ENCODE assay signal across 8 cellular contexts in the genomic region with DNA sequence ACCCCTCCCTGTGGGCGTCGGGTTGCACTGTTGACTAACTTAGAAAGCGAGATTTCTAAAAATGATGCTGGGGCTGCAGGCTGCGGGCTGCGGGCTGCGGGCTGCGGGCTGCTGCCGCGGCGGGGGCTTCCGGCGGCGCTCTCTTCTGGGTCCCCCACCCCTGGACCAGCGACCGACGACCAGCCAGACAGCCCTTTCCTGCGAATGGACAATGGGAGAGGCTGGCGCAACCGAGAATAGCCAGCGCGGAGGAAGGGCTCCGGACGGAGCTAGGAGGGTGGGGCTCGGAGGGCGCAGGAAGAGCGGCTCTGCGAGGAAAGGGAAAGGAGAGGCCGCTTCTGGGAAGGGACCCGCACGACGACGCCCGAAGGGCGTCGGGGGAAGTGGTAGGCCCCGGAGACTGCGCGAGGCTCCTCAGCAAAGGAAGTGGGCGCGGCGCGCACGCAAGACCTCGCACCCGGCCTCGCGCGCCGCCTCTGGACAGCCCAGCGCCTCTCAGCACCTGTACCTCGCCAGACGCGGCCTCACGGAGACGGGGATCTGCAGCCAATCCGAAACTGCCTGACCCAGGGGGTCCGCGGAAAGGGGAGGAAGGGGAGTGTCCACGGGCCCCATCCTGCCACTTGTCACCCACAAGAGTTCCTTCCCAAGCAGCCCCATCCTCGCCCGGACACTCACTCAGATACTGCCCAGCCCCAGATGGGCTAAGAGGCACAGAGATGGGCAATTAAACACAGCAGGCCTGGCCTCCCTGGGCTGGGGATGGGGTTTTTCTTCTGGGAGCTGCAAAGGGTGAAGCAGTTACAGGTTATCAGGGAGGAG.
A peak's percentile ranks its signal among the peaks of the same experiment; 100 is the strongest.
DNase-seq lines count a peak whose midpoint lies in the region; ATAC-seq, FAIRE-seq and TF ChIP-seq lines count a peak whose summit lies in the region.

No MANE protein-coding gene starts in this region.

- H3K36me3 ChIP-seq in liver (ENCODE audit: control insufficient read depth in 4 of 4, insufficient read depth in 3 of 4, low read depth in 1 of 4, low read length in 3 of 4), result no peaks in the 10 kb centered on the region
- no peaks in the 10 kb centered on the region for H3K36me3 ChIP-seq in HepG2 (replicated peaks in 1 of 2; ENCODE audit: control insufficient read depth in 1 of 2, insufficient read depth in 2 of 2, low read length in 2 of 2)
- H3K36me3 ChIP-seq in colonic mucosa, result no peaks in the 10 kb centered on the region
- no peaks in the 10 kb centered on the region for H3K36me3 ChIP-seq in lung (ENCODE audit: control insufficient read depth in 2 of 2, insufficient read depth in 2 of 2, low read length in 2 of 2)

- peak; percentile 13 to 35 for TF ChIP-seq RAD21 in liver (IDR thresholded peaks at IDR 0.05)
- TF ChIP-seq RAD21 in HepG2 (CRISPR knock-in tag; IDR thresholded peaks at IDR 0.05), result no peak

- no peak for DNase-seq in HepG2 (ENCODE audit: low spot score)
- DNase-seq in activated B cell treated with CpG ODN at 0.5 μM for 24 hours, result peak; percentile 44
- peak; percentile 60 for DNase-seq in colonic mucosa
- DNase-seq in lung (ENCODE audit: low spot score), result peak; percentile 49
- peak; percentile 40 for DNase-seq in stimulated activated CD8-positive, alpha-beta memory T cell treated with anti-CD3 and anti-CD28 coated beads, Interleukin-12 subunit alpha, Interleukin-12 subunit beta, amount 100 ng/mL, for 24 hours (ENCODE audit: extremely low read depth)
- no peak for DNase-seq in NCI-H2196 treated with DMSO at 0.1 percent for 48 hours (lab: John Stamatoyannopoulos, UW; ENCODE audit: unreplicated experiment)

- peak overlapping the region; percentile 79 for H3K27ac Mint-ChIP-seq in activated B cell treated with CpG ODN at 0.5 μM for 24 hours

- TF ChIP-seq POLR2A in HepG2 (IDR thresholded peaks at IDR 0.05; ENCODE audit: insufficient read depth in 1 of 2, low read depth in 2 of 2, low read length in 2 of 2), result no peak

- H3K9ac ChIP-seq in liver (ENCODE audit: low read depth in 1 of 2, low read length in 2 of 2) (no peak overlapping the region), HepG2 (ENCODE audit: insufficient read depth, low read depth, low read length) (no peak overlapping the region), colonic mucosa (ENCODE audit: low read depth in 2 of 2, low read length in 2 of 2) (peak overlapping the region in 1 of 2 donors; percentile 44)

- ATAC-seq in HepG2 (no peak), HG03139 (IDR thresholded peaks at IDR 0.05; ENCODE audit: unreplicated experiment) (peak; percentile 44), activated B cell treated with CpG ODN at 0.5 μM for 24 hours (ENCODE audit: low read depth) (peak; percentile 88), lung (ENCODE audit: insufficient read depth, low FRiP score) (peak; percentile 69)

- in situ Hi-C loops in HepG2 (cut with HindIII; ENCODE audit: extremely low pct_ligation_motif_present, low pct_unique_long_range_greater_than_20kb), result no loop called here

- no peaks in the 10 kb centered on the region for H4K20me1 ChIP-seq in HepG2 (ENCODE audit: insufficient read depth, low read length)

- H3K27me3 ChIP-seq in liver (ENCODE audit: control insufficient read depth in 4 of 4, insufficient read depth in 4 of 4, low read length in 3 of 4), result peaks cover 0 to 3% (median 0%) of the 10 kb centered on the region in 4 donors
- H3K27me3 ChIP-seq in HepG2 (ENCODE audit: control insufficient read depth in 1 of 2, insufficient read depth in 2 of 2, low read length in 2 of 2), result peaks cover 0 to 20% of the 10 kb centered on the region in 2 experiments; a peak in 1 of 5 replicates
- no peaks in the 10 kb centered on the region for H3K27me3 ChIP-seq in colonic mucosa
- H3K27me3 ChIP-seq in lung (ENCODE audit: control insufficient read depth, insufficient read depth), result no peaks in the 10 kb centered on the region

- peaks cover 0 to 11% (median 2%) of the 10 kb centered on the region in 4 donors for H3K4me1 ChIP-seq in liver (ENCODE audit: control insufficient read depth in 4 of 4, insufficient read depth in 4 of 4, low read length in 3 of 4)
- H3K4me1 ChIP-seq in HepG2 (ENCODE audit: insufficient read depth, low read length), result peaks cover 4% of the 10 kb centered on the region
- H3K4me1 ChIP-seq in colonic mucosa, result no peaks in the 10 kb centered on the region
- H3K4me1 ChIP-seq in lung (ENCODE audit: control insufficient read depth in 2 of 2, insufficient read depth in 2 of 2, low read length in 2 of 2), result peaks cover 0 to 28% of the 10 kb centered on the region in 2 donors

- H3K4me1 Mint-ChIP-seq in activated B cell treated with CpG ODN at 0.5 μM for 24 hours, result peaks cover 66% of the 10 kb centered on the region

- peak overlapping the region; percentile 82 for H3K4me3 Mint-ChIP-seq in activated B cell treated with CpG ODN at 0.5 μM for 24 hours

- no peak overlapping the region for H2AFZ ChIP-seq in HepG2 (ENCODE audit: low read length)

- no peaks in the 10 kb centered on the region for H3K9me3 Mint-ChIP-seq in activated B cell treated with CpG ODN at 0.5 μM for 24 hours

- H3K27ac ChIP-seq in liver (ENCODE audit: low read depth in 1 of 2, low read length in 2 of 2) (peak overlapping the region in 1 of 2 donors; percentile 14), HepG2 (ENCODE audit: extremely low read length, insufficient read depth, low read length) (no peak overlapping the region), colonic mucosa (peak overlapping the region; percentile 21), lung (ENCODE audit: low read depth in 1 of 2, low read length in 1 of 2) (peak overlapping the region; percentile 4 to 52)

- H3K4me3 ChIP-seq in liver (ENCODE audit: low read depth in 1 of 3, low read length in 3 of 3) (peak overlapping the region in 1 of 3 donors; percentile 18), HepG2 (replicated peaks in 1 of 3; ENCODE audit: insufficient read depth in 1 of 3, low read depth in 2 of 3, low read length in 3 of 3) (no peak overlapping the region), colonic mucosa (peak overlapping the region; percentile 27), lung (peak overlapping the region; percentile 3)

- H3K4me2 ChIP-seq in HepG2 (ENCODE audit: low read depth, low read length), result no peak overlapping the region

- no peaks in the 10 kb centered on the region for H3K79me2 ChIP-seq in HepG2 (ENCODE audit: insufficient read depth, low read length)

- no peaks in the 10 kb centered on the region for H3K27me3 Mint-ChIP-seq in activated B cell treated with CpG ODN at 0.5 μM for 24 hours

- H3K9me3 ChIP-seq in liver (ENCODE audit: control insufficient read depth in 4 of 4, low read length in 3 of 4) (no peaks in the 10 kb centered on the region), HepG2 (ENCODE audit: low read length) (no peaks in the 10 kb centered on the region), colonic mucosa (no peaks in the 10 kb centered on the region), lung (ENCODE audit: control insufficient read depth in 2 of 2, insufficient read depth in 1 of 2, low read length in 1 of 2) (peaks cover 0 to 4% of the 10 kb centered on the region in 2 donors)

- CTCF ChIA-PET in HepG2 (lab: Yijun Ruan, JAX; ENCODE audit: low intra/inter-chr PET ratio, low total read pairs), result no interaction called here
- CTCF ChIA-PET in activated B cell treated with CpG ODN at 0.5 μM for 24 hours (lab: Charles Lee), result no interaction called here

- TF ChIP-seq EP300 in HepG2 (IDR thresholded peaks at IDR 0.05; ENCODE audit: low read depth in 2 of 2, low read length in 2 of 2), result no peak
- TF ChIP-seq EP300 in HepG2 (CRISPR knock-in tag; IDR thresholded peaks at IDR 0.05; ENCODE audit: borderline replicate concordance), result no peak

- 19% methylated on average over 61 of the region's 61 CpGs for WGBS in liver
- WGBS in HepG2 (ENCODE audit: low lambda C conversion rate), result 80% methylated on average over 54 of the region's 61 CpGs
- WGBS in lung, 2 donors, result 2 to 4% methylated on average over 55 to 61 of the region's 61 CpGs

- TF ChIP-seq CTCF in liver (IDR thresholded peaks at IDR 0.05; ENCODE audit: low read depth, low read length, missing input control) (no peak), HepG2 (CRISPR knock-in tag; IDR thresholded peaks at IDR 0.05) (no peak), activated B cell treated with CpG ODN at 0.5 μM for 24 hours (IDR thresholded peaks at IDR 0.05) (no peak), colonic mucosa (IDR thresholded peaks at IDR 0.05) (no peak), lung (IDR thresholded peaks at IDR 0.05; ENCODE audit: control extremely low read depth, extremely low read depth) (peak; percentile 27)

- intact Hi-C loops in HepG2 (cut with micrococcal nuclease; ENCODE audit: unreplicated experiment) (no loop called here), activated B cell treated with CpG ODN at 0.5 μM for 24 hours (cut with micrococcal nuclease) (loop anchor here (2.0 to 10.0 kb wide), 6 partner anchors 21 to 453 kb away; a partner anchor contains a TSS), colonic mucosa (cut with DNase I) (loop anchor here (10.0 kb wide), 1 partner anchor 443 kb away; no protein-coding TSS in a partner anchor)

- H3K36me3 Mint-ChIP-seq in activated B cell treated with CpG ODN at 0.5 μM for 24 hours (ENCODE audit: low read depth), result no peaks in the 10 kb centered on the region

- POLR2A ChIA-PET in HepG2 (lab: Yijun Ruan, JAX) (no interaction called here), activated B cell treated with CpG ODN at 0.5 μM for 24 hours (lab: Charles Lee) (interaction anchor here (0.5 to 1.9 kb wide), 6 partner anchors 9 to 448 kb away, joined by 3 to 8 read pairs (median 4); no protein-coding TSS in a partner anchor)

- FAIRE-seq in HepG2 (lab: Jason Lieb, UNC), result no peak

- no TSS peak for BruUV-seq in HepG2 (replicated peaks; lab: Mats Ljungman, UMichigan)

TF ChIP-seq in liver, 16 proteins besides CTCF, POLR2A, EP300 and RAD21:
- peak; percentile 18 for TF ChIP-seq NR2F2 (IDR thresholded peaks at IDR 0.05)
- no peak for TF ChIP-seq EGR1 (IDR thresholded peaks at IDR 0.05; ENCODE audit: low read depth in 2 of 2)

TF ChIP-seq in HepG2, 621 proteins besides CTCF, POLR2A, EP300 and RAD21 (continues in another document):
- no peak for TF ChIP-seq NR1H2 (CRISPR knock-in tag; IDR thresholded peaks at IDR 0.05; ENCODE audit: borderline replicate concordance, low read depth)
- no peak for TF ChIP-seq ZNF382 (CRISPR knock-in tag; IDR thresholded peaks at IDR 0.05; ENCODE audit: borderline replicate concordance)
- TF ChIP-seq REL (CRISPR knock-in tag; conservative IDR thresholded peaks at IDR 0.05), result no peak
- TF ChIP-seq, protein P1, sequence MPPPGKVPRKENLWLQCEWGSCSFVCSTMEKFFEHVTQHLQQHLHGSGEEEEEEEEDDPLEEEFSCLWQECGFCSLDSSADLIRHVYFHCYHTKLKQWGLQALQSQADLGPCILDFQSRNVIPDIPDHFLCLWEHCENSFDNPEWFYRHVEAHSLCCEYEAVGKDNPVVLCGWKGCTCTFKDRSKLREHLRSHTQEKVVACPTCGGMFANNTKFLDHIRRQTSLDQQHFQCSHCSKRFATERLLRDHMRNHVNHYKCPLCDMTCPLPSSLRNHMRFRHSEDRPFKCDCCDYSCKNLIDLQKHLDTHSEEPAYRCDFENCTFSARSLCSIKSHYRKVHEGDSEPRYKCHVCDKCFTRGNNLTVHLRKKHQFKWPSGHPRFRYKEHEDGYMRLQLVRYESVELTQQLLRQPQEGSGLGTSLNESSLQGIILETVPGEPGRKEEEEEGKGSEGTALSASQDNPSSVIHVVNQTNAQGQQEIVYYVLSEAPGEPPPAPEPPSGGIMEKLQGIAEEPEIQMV (CRISPR knock-in tag; IDR thresholded peaks at IDR 0.05; ENCODE audit: low read depth), result no peak

Comparison
In these comparisons a context has a peak if more than half of its experiments do, and no peak if none do; other contexts are left out.
1. H3K4me3 ChIP-seq: peak in colonic mucosa (single experiment) and lung (single experiment); none in HepG2 (0 of 3).
2. DNase-seq: peak in activated B cell treated with CpG ODN at 0.5 μM for 24 hours (single experiment), colonic mucosa (single experiment), lung (single experiment) and stimulated activated CD8-positive, alpha-beta memory T cell treated with anti-CD3 and anti-CD28 coated beads, Interleukin-12 subunit alpha, Interleukin-12 subunit beta, amount 100 ng/mL, for 24 hours (single experiment); none in HepG2 (single experiment) and NCI-H2196 treated with DMSO at 0.1 percent for 48 hours (single experiment).